Comparison of ENCODE assay signal across 22 cellular contexts in genomic region chr11:102330226-102330625, GRCh38. TPM values are rescaled to one million over a fixed set of nuclear protein-coding genes. Genes with fewer than 3 reads are reported as not detected.
DNase-seq lines count a peak whose midpoint lies in the region; ATAC-seq and TF ChIP-seq lines count a peak whose summit lies in the region.
"Had no signal": no experiment of that assay in that cellular context is flagged by ENCODE, and none has a peak within 500 bp of the region (broad histone marks: within the 10 kb centered on the region; RNA-seq: fewer than 3 reads in every experiment).

No MANE protein-coding gene starts in this region.

- H3K9me3 ChIP-seq in CD4-positive, alpha-beta memory T cell (ENCODE audit: control insufficient read depth in 1 of 2, low read length in 2 of 2), result no peaks in the 10 kb centered on the region
- no peaks in the 10 kb centered on the region for H3K9me3 ChIP-seq in Panc1 (ENCODE audit: control insufficient read depth, insufficient read depth, low read depth, low read length)
- H3K9me3 ChIP-seq: esophagus squamous epithelium, MG63, transverse colon had no signal

- H3K27me3 Mint-ChIP-seq in CD4-positive, alpha-beta memory T cell, result no peaks in the 10 kb centered on the region

- no peak overlapping the region for H3K4me3 ChIP-seq in CD4-positive, alpha-beta memory T cell (ENCODE audit: low read length in 2 of 2)
- no peak overlapping the region for H3K4me3 ChIP-seq in Panc1 (ENCODE audit: low read depth in 2 of 2, low read length in 2 of 2)
- H3K4me3 ChIP-seq in foreskin fibroblast (ENCODE audit: low read depth in 1 of 2, low read length in 2 of 2), result no peak overlapping the region
- H3K4me3 ChIP-seq: coronary artery, esophagus squamous epithelium, K562, MG63, SK-N-MC, transverse colon had no signal

- DNase-seq in AG20443 (ENCODE audit: low spot score) (peak; percentile 46), Panc1 (ENCODE audit: low read depth, low spot score) (no peak), foreskin fibroblast (peak; percentile 27 to 32), dedifferentiated amniotic fluid mesenchymal stem cell (ENCODE audit: extremely low spot score) (no peak), DMS 273 (lab: John Stamatoyannopoulos, UW; ENCODE audit: unreplicated experiment) (no peak)
- DNase-seq in CD4-positive, alpha-beta memory T cell, result no peak
- DNase-seq: activated CD4-positive, alpha-beta T cell treated with anti-CD3 and anti-CD28 coated beads for 48 hours; activated gamma-delta T cell; amniotic stem cell; esophagus squamous epithelium; MG63; NCI-H2081 treated with DMSO at 0.1 percent for 48 hours; NCI-H446; posterior cingulate gyrus; T-helper 2 cell; transverse colon had no signal

- intact Hi-C loops in CD4-positive, alpha-beta memory T cell (cut with micrococcal nuclease), result no loop called here
- intact Hi-C loops in Panc1 (cut with micrococcal nuclease; ENCODE audit: unreplicated experiment), result no loop called here

- H3K4me1 Mint-ChIP-seq in CD4-positive, alpha-beta memory T cell, result peaks cover 18 to 35% (median 26%) of the 10 kb centered on the region in 4 donors
- H3K4me1 Mint-ChIP-seq: neural crest cell had no signal

- H3K4me3 Mint-ChIP-seq in CD4-positive, alpha-beta memory T cell, result peak overlapping the region in 1 of 8 donors; percentile 15
- H3K4me3 Mint-ChIP-seq: neural crest cell had no signal

- no peak overlapping the region for H3K27ac ChIP-seq in CD4-positive, alpha-beta memory T cell (ENCODE audit: low read depth, low read length)
- H3K27ac ChIP-seq in Panc1 (ENCODE audit: low read length), result 0 out of 2 replicates have a peak overlapping the region, but pooled peaks have one; percentile 25
- H3K27ac ChIP-seq: coronary artery, esophagus squamous epithelium, SK-N-MC, transverse colon had no signal

- peak; percentile 40; the same call in 1 of the 2 replicates for ATAC-seq in Panc1
- no peak for ATAC-seq in HG03196 (IDR thresholded peaks at IDR 0.05; ENCODE audit: unreplicated experiment)
- ATAC-seq: K562, sciatic nerve had no signal

- H3K36me3 ChIP-seq in CD4-positive, alpha-beta memory T cell (ENCODE audit: insufficient read depth, low read length), result peaks cover 74% of the 10 kb centered on the region
- H3K36me3 ChIP-seq in Panc1 (ENCODE audit: control insufficient read depth, insufficient read depth, low read length), result peaks cover 38% of the 10 kb centered on the region

- peaks cover 68 to 69% of the 10 kb centered on the region in 2 donors for H3K36me3 Mint-ChIP-seq in CD4-positive, alpha-beta memory T cell

- no TSS peak for BruUV-seq in Panc1 (replicated peaks; lab: Mats Ljungman, UMichigan)

- in situ Hi-C loops in Panc1 (cut with HindIII; ENCODE audit: low pct_unique_long_range_greater_than_20kb, low sequenced_read_pairs), result no loop called here

- peaks cover 57% of the 10 kb centered on the region for H3K4me1 ChIP-seq in CD4-positive, alpha-beta memory T cell (ENCODE audit: insufficient read depth, low read length)
- peaks cover 2% of the 10 kb centered on the region; the same call in 1 of the 2 replicates for H3K4me1 ChIP-seq in Panc1 (ENCODE audit: control insufficient read depth, insufficient read depth, low read length)
- H3K4me1 ChIP-seq: transverse colon had no signal

- no peaks in the 10 kb centered on the region for H3K9me3 Mint-ChIP-seq in CD4-positive, alpha-beta memory T cell
- H3K9me3 Mint-ChIP-seq: neural crest cell had no signal

- CTCF ChIA-PET in CD4-positive, alpha-beta memory T cell (lab: Charles Lee; ENCODE audit: partially characterized antibody), result interaction anchor here (1.5 kb wide), 1 partner anchor 60 kb away, joined by 4 read pairs; no protein-coding TSS in a partner anchor
- CTCF ChIA-PET in Panc1 (lab: Charles Lee), result no interaction called here

- TF ChIP-seq CTCF in Panc1 (IDR thresholded peaks at IDR 0.05) (no peak), foreskin fibroblast (IDR thresholded peaks at IDR 0.05; ENCODE audit: low read depth, low read length) (no peak)

- H3K27ac Mint-ChIP-seq in CD4-positive, alpha-beta memory T cell, result peak overlapping the region in 5 of 7 donors; percentile 2 to 83 (median 72)

- no peaks in the 10 kb centered on the region for H3K27me3 ChIP-seq in CD4-positive, alpha-beta memory T cell (ENCODE audit: insufficient read depth, low read length)
- H3K27me3 ChIP-seq in Panc1 (ENCODE audit: control insufficient read depth, insufficient read depth, low read length), result no peaks in the 10 kb centered on the region
- H3K27me3 ChIP-seq: esophagus squamous epithelium, MG63, transverse colon had no signal

- POLR2A ChIA-PET in CD4-positive, alpha-beta memory T cell (lab: Charles Lee; ENCODE audit: partially characterized antibody), result no interaction called here
- POLR2A ChIA-PET in Panc1 (lab: Charles Lee), result no interaction called here

RNA-seq across cellular contexts. Expression of gene BIRC3, which starts 12.9 kb away (rescaled TPM):
- 100 to 1,000 TPM; 197 to 198 TPM for total RNA-seq in CD4-positive, alpha-beta memory T cell
- polyA plus RNA-seq in CD4-positive, alpha-beta memory T cell, result 10 to 100 TPM; 82.5 to 86.3 TPM
- total RNA-seq in Panc1 (2021; ENCODE audit: unreplicated experiment), result 65.4 TPM
- 29.2 TPM for polyA plus RNA-seq in Panc1 (2012; ENCODE audit: insufficient read length)

RNA-seq across cellular contexts. Expression of gene BIRC2, which starts 16.8 kb away (rescaled TPM):
- total RNA-seq in CD4-positive, alpha-beta memory T cell, result 10 to 100 TPM; 60.9 to 61.2 TPM
- 10 to 100 TPM; 28.8 to 33.4 TPM for polyA plus RNA-seq in CD4-positive, alpha-beta memory T cell
- 76.8 TPM for total RNA-seq in Panc1 (2021; ENCODE audit: unreplicated experiment)
- polyA plus RNA-seq in Panc1 (2012; ENCODE audit: insufficient read length), result 29.4 TPM

Comparison
In these comparisons a context has a peak if more than half of its experiments do, and no peak if none do; other contexts are left out.
1. DNase-seq: peak in AG20443 (single experiment) and foreskin fibroblast (2 of 2); none in CD4-positive, alpha-beta memory T cell (0 of 5), Panc1 (single experiment), dedifferentiated amniotic fluid mesenchymal stem cell (single experiment) and DMS 273 (single experiment).